Comparison of ENCODE assay signal across 8 cellular contexts in genomic region chr17:35969558-35970442, GRCh38. TPM values are rescaled to one million over a fixed set of nuclear protein-coding genes. Genes with fewer than 3 reads are reported as not detected.
DNase-seq lines count a peak whose midpoint lies in the region; ATAC-seq and TF ChIP-seq lines count a peak whose summit lies in the region.

No MANE protein-coding gene starts in this region.

- H3K36me3 ChIP-seq in right lobe of liver = no peaks in the 10 kb centered on the region

- intact Hi-C loops in right lobe of liver (cut with DNase I) = loop anchor here in 1 of 2 donors (5.0 kb wide), 1 partner anchor 178 kb away; no protein-coding TSS in a partner anchor

- peak; percentile 56 to 69 (median 60) for ATAC-seq in right lobe of liver
- ATAC-seq in GM19395 (IDR thresholded peaks at IDR 0.05; ENCODE audit: unreplicated experiment) = no peak

- H3K27me3 Mint-ChIP-seq in activated CD4-positive, alpha-beta T cell treated with anti-CD3 and anti-CD28 coated beads, Interleukin-2, amount 10 ng/mL, durations not matched to agents 7 days and 5 days = peaks cover 8% of the 10 kb centered on the region

- CTCF ChIA-PET in activated CD4-positive, alpha-beta T cell treated with anti-CD3 and anti-CD28 coated beads, Interleukin-2, amount 10 ng/mL, durations not matched to agents 7 days and 5 days (lab: Charles Lee) = interaction anchor here (0.7 to 2.9 kb wide), 13 partner anchors 8 to 179 kb away, joined by 3 to 15 read pairs (median 3); no protein-coding TSS in a partner anchor

- peaks cover 0 to 54% (median 27%) of the 10 kb centered on the region in 4 donors for H3K4me1 ChIP-seq in right lobe of liver

- in situ Hi-C loops in ACHN (cut with HindIII; ENCODE audit: low pct_ligation_motif_present, low pct_unique_long_range_greater_than_20kb, low sequenced_read_pairs) = no loop called here

- peak overlapping the region in 1 of 3 donors; percentile 29 for H3K27ac ChIP-seq in right lobe of liver

- WGBS in right lobe of liver (ENCODE audit: insufficient coverage, low coverage, low lambda C conversion rate, missing lambda C conversion rate) = 9% methylated on average over 8 of the region's 8 CpGs

- H3K4me3 ChIP-seq in right lobe of liver = no peak overlapping the region

- no peaks in the 10 kb centered on the region for H3K9me3 ChIP-seq in right lobe of liver

- H3K9me3 Mint-ChIP-seq in activated CD4-positive, alpha-beta T cell treated with anti-CD3 and anti-CD28 coated beads, Interleukin-2, amount 10 ng/mL, durations not matched to agents 7 days and 5 days = no peaks in the 10 kb centered on the region

- POLR2A ChIA-PET in activated CD4-positive, alpha-beta T cell treated with anti-CD3 and anti-CD28 coated beads, Interleukin-2, amount 10 ng/mL, durations not matched to agents 7 days and 5 days (lab: Charles Lee) = no interaction called here

- peak; percentile 78 for DNase-seq in ACHN
- peak; percentile 69 for DNase-seq in GM20000 (ENCODE audit: low spot score)
- peak; percentile 68 for DNase-seq in NCI-H345 treated with DMSO at 0.1 percent for 48 hours (lab: John Stamatoyannopoulos, UW; ENCODE audit: unreplicated experiment)
- peak; percentile 82 for DNase-seq in activated CD4-positive, alpha-beta T cell treated with anti-CD3 and anti-CD28 coated beads, Interleukin-2, amount 10 ng/mL, durations not matched to agents 7 days and 5 days
- DNase-seq in dedifferentiated amniotic fluid mesenchymal stem cell (ENCODE audit: extremely low spot score) = peak; percentile 83
- peak in 2 of 3 donors; percentile 65 to 85 for DNase-seq in right lobe of liver
- DNase-seq in stimulated activated CD4-positive, alpha-beta T cell treated with anti-CD3 and anti-CD28 coated beads, TNF-alpha, amount 100 ng/mL, for 4 hours (ENCODE audit: low read depth in 3 of 3) = peak; percentile 23 to 37 (median 29)

- TF ChIP-seq CTCF in GM20000 (IDR thresholded peaks at IDR 0.05; ENCODE audit: extremely low read depth, missing control alignments) (peak; percentile 77), right lobe of liver (IDR thresholded peaks at IDR 0.05) (peak; percentile 87 to 93 (median 90))

- H3K27ac Mint-ChIP-seq in activated CD4-positive, alpha-beta T cell treated with anti-CD3 and anti-CD28 coated beads, Interleukin-2, amount 10 ng/mL, durations not matched to agents 7 days and 5 days = no peak overlapping the region

- no peak overlapping the region for H3K4me3 Mint-ChIP-seq in activated CD4-positive, alpha-beta T cell treated with anti-CD3 and anti-CD28 coated beads, Interleukin-2, amount 10 ng/mL, durations not matched to agents 7 days and 5 days

- H3K27me3 ChIP-seq in right lobe of liver = no peaks in the 10 kb centered on the region

- no peaks in the 10 kb centered on the region for H3K4me1 Mint-ChIP-seq in activated CD4-positive, alpha-beta T cell treated with anti-CD3 and anti-CD28 coated beads, Interleukin-2, amount 10 ng/mL, durations not matched to agents 7 days and 5 days

- no peaks in the 10 kb centered on the region for H3K36me3 Mint-ChIP-seq in activated CD4-positive, alpha-beta T cell treated with anti-CD3 and anti-CD28 coated beads, Interleukin-2, amount 10 ng/mL, durations not matched to agents 7 days and 5 days (ENCODE audit: low read depth)

- TF ChIP-seq POLR2A in right lobe of liver (IDR thresholded peaks at IDR 0.05) = no peak

RNA-seq across cellular contexts. Expression of gene CCL16, which starts 11.5 kb away (rescaled TPM):
- not detected for total RNA-seq in activated CD4-positive, alpha-beta T cell treated with anti-CD3 and anti-CD28 coated beads, Interleukin-2, amount 10 ng/mL, durations not matched to agents 7 days and 5 days
- 10 to 100 TPM; 26.5 to 52.6 (median 36.5) TPM for total RNA-seq in right lobe of liver

RNA-seq across cellular contexts. Expression of gene CCL14, which starts 16.7 kb away (rescaled TPM):
- not detected for total RNA-seq in activated CD4-positive, alpha-beta T cell treated with anti-CD3 and anti-CD28 coated beads, Interleukin-2, amount 10 ng/mL, durations not matched to agents 7 days and 5 days
- total RNA-seq in right lobe of liver = 100 to 1,000 TPM in 1 of 6 experiments, 10 to 100 TPM in 4, 1 to 10 TPM in 1; 8.9 to 130 (median 30.7) TPM

RNA-seq across cellular contexts. Expression of gene LYZL6, which starts 26.3 kb away (rescaled TPM):
- not detected for total RNA-seq in activated CD4-positive, alpha-beta T cell treated with anti-CD3 and anti-CD28 coated beads, Interleukin-2, amount 10 ng/mL, durations not matched to agents 7 days and 5 days
- total RNA-seq in right lobe of liver = not detected

RNA-seq across cellular contexts. Expression of gene CCL15, which starts 31.6 kb away (rescaled TPM):
- total RNA-seq in activated CD4-positive, alpha-beta T cell treated with anti-CD3 and anti-CD28 coated beads, Interleukin-2, amount 10 ng/mL, durations not matched to agents 7 days and 5 days = not detected
- 10 to 100 TPM; 11.0 to 19.2 (median 16.2) TPM for total RNA-seq in right lobe of liver

RNA-seq across cellular contexts. Expression of gene RDM1, which starts 39.2 kb away (rescaled TPM):
- total RNA-seq in activated CD4-positive, alpha-beta T cell treated with anti-CD3 and anti-CD28 coated beads, Interleukin-2, amount 10 ng/mL, durations not matched to agents 7 days and 5 days = 1 to 10 TPM; 7.0 to 7.9 TPM
- total RNA-seq in right lobe of liver = not detected

Comparison
In these comparisons a context has a peak if more than half of its experiments do, and no peak if none do; other contexts are left out.
1. DNase-seq: peak in every context shown above with its lines; median percentile 83 in dedifferentiated amniotic fluid mesenchymal stem cell; 82 in activated CD4-positive, alpha-beta T cell treated with anti-CD3 and anti-CD28 coated beads, Interleukin-2, amount 10 ng/mL, durations not matched to agents 7 days and 5 days; 78 in ACHN; 75 in right lobe of liver; 69 in GM20000; 68 in NCI-H345 treated with DMSO at 0.1 percent for 48 hours; 29 in stimulated activated CD4-positive, alpha-beta T cell treated with anti-CD3 and anti-CD28 coated beads, TNF-alpha, amount 100 ng/mL, for 4 hours.
2. RNA of gene CCL16, which starts 11.5 kb away (total RNA-seq): 26.5 to 52.6 TPM in right lobe of liver; not detected in activated CD4-positive, alpha-beta T cell treated with anti-CD3 and anti-CD28 coated beads, Interleukin-2, amount 10 ng/mL, durations not matched to agents 7 days and 5 days; every median in the first group is over 10 times any median in the second.
3. RNA of gene CCL14, which starts 16.7 kb away (total RNA-seq): 8.9 to 130 TPM in right lobe of liver; not detected in activated CD4-positive, alpha-beta T cell treated with anti-CD3 and anti-CD28 coated beads, Interleukin-2, amount 10 ng/mL, durations not matched to agents 7 days and 5 days; every median in the first group is over 4 times any median in the second.